8 cellular contexts compared by ENCODE assay signal in genomic region chr3:134308350-134308891, GRCh38. TPM values are rescaled to one million over a fixed set of nuclear protein-coding genes. Genes with fewer than 3 reads are reported as not detected.
DNase-seq lines count a peak whose midpoint lies in the region; ATAC-seq, FAIRE-seq and TF ChIP-seq lines count a peak whose summit lies in the region.

No MANE protein-coding gene starts in this region.

- peak; percentile 96 to 99 (median 99) for TF ChIP-seq CTCF in body of pancreas (IDR thresholded peaks at IDR 0.05)

- FAIRE-seq in TTC549 (lab: Jason Lieb, UNC), result peak; percentile 53

- no peak overlapping the region for H3K4me3 ChIP-seq in body of pancreas
- 0 out of 2 replicates have a peak overlapping the region, but pooled peaks have one; percentile 22 for H3K4me3 ChIP-seq in iPS-20b (ENCODE audit: low read length)
- no peak overlapping the region for H3K4me3 ChIP-seq in skin epidermis

- peak overlapping the region; percentile 61; the same call in 1 of the 2 replicates for H3K9ac ChIP-seq in iPS-20b (ENCODE audit: low read depth, low read length)

- no peaks in the 10 kb centered on the region for H3K27me3 ChIP-seq in body of pancreas
- peaks cover 18% of the 10 kb centered on the region for H3K27me3 ChIP-seq in iPS-20b (ENCODE audit: insufficient read depth, low read length)

- DNase-seq in COLO668 (lab: John Stamatoyannopoulos, UW; ENCODE audit: unreplicated experiment) (peak; percentile 54), H4 (ENCODE audit: low spot score) (peak; percentile 74), NCI-H1694 treated with DMSO at 0.1 percent for 48 hours (lab: John Stamatoyannopoulos, UW) (peak; percentile 70), body of pancreas (peak; percentile 82 to 88 (median 85))

- H3K36me3 ChIP-seq in body of pancreas (replicated peaks in 1 of 2; ENCODE audit: insufficient read depth in 1 of 2, low read depth in 2 of 2), result no peaks in the 10 kb centered on the region
- H3K36me3 ChIP-seq in iPS-20b (ENCODE audit: insufficient read depth, low read depth, low read length), result no peaks in the 10 kb centered on the region

- TF ChIP-seq POLR2A in body of pancreas (IDR thresholded peaks at IDR 0.05), result no peak

- ATAC-seq in body of pancreas, result peak; percentile 54
- no peak for ATAC-seq in HG02840 (IDR thresholded peaks at IDR 0.05; ENCODE audit: low FRiP score, unreplicated experiment)

- H3K4me1 ChIP-seq in body of pancreas (peaks cover 40% of the 10 kb centered on the region), iPS-20b (ENCODE audit: insufficient read depth, low read length) (peaks cover 3% of the 10 kb centered on the region; the same call in 1 of the 2 replicates)

- H3K27ac ChIP-seq in body of pancreas (peak overlapping the region; percentile 56 to 73 (median 65)), iPS-20b (ENCODE audit: low read length) (no peak overlapping the region), skin epidermis (peak overlapping the region in 18 of 21 experiments; percentile 8 to 76 (median 56))

- H3K9me3 ChIP-seq in body of pancreas (no peaks in the 10 kb centered on the region), iPS-20b (ENCODE audit: insufficient read depth, low read depth, low read length) (no peaks in the 10 kb centered on the region)

- intact Hi-C loops in body of pancreas (cut with DNase I), result loop anchor here (5.0 to 10.0 kb wide), 3 partner anchors 69 to 164 kb away; no protein-coding TSS in a partner anchor

- WGBS in body of pancreas, 2 donors, result 4 to 6% methylated on average over 11 of the region's 11 CpGs

RNA-seq across cellular contexts. Expression of gene RYK, which starts 57.8 kb away (rescaled TPM):
- 67.6 and 77.8 TPM in 2 replicates for total RNA-seq in H4 (2014; rRNA removed; shearing (Covaris generic))
- total RNA-seq in body of pancreas, result 10 to 100 TPM; 36.1 to 43.2 TPM
